Comparison of ENCODE assay signal across 1 cellular context in genomic region chr14:24366664-24367505, GRCh38.
A peak's percentile ranks its signal among the peaks of the same experiment; 100 is the strongest.
TF ChIP-seq lines count a peak whose summit lies in the region.

No MANE protein-coding gene starts in this region.

TF ChIP-seq in K562, 482 proteins besides CTCF, POLR2A, EP300 and RAD21 (continued from another document):
- TF ChIP-seq AFF1 (IDR thresholded peaks at IDR 0.05; ENCODE audit: low read depth in 1 of 2, partially characterized antibody in 2 of 2) = no peak
- no peak for TF ChIP-seq ZNF561 (CRISPR knock-in tag; conservative IDR thresholded peaks at IDR 0.05)
- TF ChIP-seq MAFG (tag; conservative IDR thresholded peaks at IDR 0.05) = no peak
- TF ChIP-seq E2F8 (IDR thresholded peaks at IDR 0.05; ENCODE audit: low read depth, partially characterized antibody) = no peak
- TF ChIP-seq NONO (IDR thresholded peaks at IDR 0.05; ENCODE audit: low read depth in 2 of 2, low read length in 1 of 2) = no peak
- no peak for TF ChIP-seq ZNF217 (CRISPR knock-in tag; IDR thresholded peaks at IDR 0.05)
- 0 out of 2 replicates have a peak, but pooled peaks have one; percentile 24 for TF ChIP-seq ARID1B (IDR thresholded peaks at IDR 0.05)
- 0 out of 2 replicates have a peak, but pooled peaks have one; percentile 19 for TF ChIP-seq TRIM25 (IDR thresholded peaks at IDR 0.05; ENCODE audit: borderline replicate concordance)
- no peak for TF ChIP-seq BACH1 (tag; IDR thresholded peaks at IDR 0.05)
- peak; percentile 32 for TF ChIP-seq HDAC3 (IDR thresholded peaks at IDR 0.05; ENCODE audit: borderline replicate concordance, partially characterized antibody)
- no peak for TF ChIP-seq POLR2H (tag; IDR thresholded peaks at IDR 0.05; ENCODE audit: low read depth)
- TF ChIP-seq NCOA1 (IDR thresholded peaks at IDR 0.05; ENCODE audit: low read depth) = no peak
- TF ChIP-seq ADNP (tag; IDR thresholded peaks at IDR 0.05) = no peak
- peak; percentile 3 for TF ChIP-seq PRDM10 (IDR thresholded peaks at IDR 0.05; ENCODE audit: partially characterized antibody)
- no peak for TF ChIP-seq POLR3A (IDR thresholded peaks at IDR 0.05; ENCODE audit: borderline replicate concordance, extremely low read depth, insufficient read depth, insufficient read length)
- TF ChIP-seq CEBPZ (IDR thresholded peaks at IDR 0.05; ENCODE audit: borderline replicate concordance, low read depth, low read length) = no peak
- no peak for TF ChIP-seq CCNT2 (IDR thresholded peaks at IDR 0.05; ENCODE audit: borderline replicate concordance, extremely low read depth, insufficient read length, low read depth, low read length)
- TF ChIP-seq SAP30 (IDR thresholded peaks at IDR 0.05; ENCODE audit: borderline replicate concordance, insufficient read depth, low read depth, low read length, poor library complexity, severe bottlenecking) = no peak
- no peak for TF ChIP-seq XRCC4 (IDR thresholded peaks at IDR 0.05; ENCODE audit: extremely low read depth, insufficient read depth, insufficient read length)
- TF ChIP-seq HNRNPL (IDR thresholded peaks at IDR 0.05; ENCODE audit: low read depth, low read length) = no peak
- TF ChIP-seq MAZ (CRISPR knock-in tag; conservative IDR thresholded peaks at IDR 0.05 in 1 of 2, IDR thresholded peaks at IDR 0.05 in 1 of 2) = no peak; a peak in 1 of 4 replicates
- TF ChIP-seq NFXL1 (CRISPR knock-in tag; IDR thresholded peaks at IDR 0.05) = no peak
- TF ChIP-seq ZNF384 (IDR thresholded peaks at IDR 0.05; ENCODE audit: low read depth, low read length) = peak; percentile 12; the same call in 1 of the 2 replicates
- no peak for TF ChIP-seq BCL6 (CRISPR knock-in tag; IDR thresholded peaks at IDR 0.05)
- TF ChIP-seq HEY1 (CRISPR knock-in tag; IDR thresholded peaks at IDR 0.05; ENCODE audit: borderline replicate concordance) = no peak
- TF ChIP-seq MAX (CRISPR knock-in tag; IDR thresholded peaks at IDR 0.05) = no peak
- TF ChIP-seq KDM1A (IDR thresholded peaks at IDR 0.05) = 0 out of 4 replicates have a peak, but pooled peaks of 1 of the 2 experiments have one; percentile 19
- TF ChIP-seq BHLHE40 (IDR thresholded peaks at IDR 0.05; ENCODE audit: low read length) = no peak
- TF ChIP-seq ZSCAN29 (IDR thresholded peaks at IDR 0.05) = peak; percentile 86
- TF ChIP-seq ATF1 (CRISPR knock-in tag; IDR thresholded peaks at IDR 0.05) = no peak
- 0 out of 2 replicates have a peak, but pooled peaks have one; percentile 18 for TF ChIP-seq ATF1 (tag; IDR thresholded peaks at IDR 0.05)
- peak; percentile 68 for TF ChIP-seq POLR2G (IDR thresholded peaks at IDR 0.05; ENCODE audit: low read depth, low read length)
- no peak for TF ChIP-seq MLX (CRISPR knock-in tag; conservative IDR thresholded peaks at IDR 0.05)
- no peak for TF ChIP-seq ZBTB12 (CRISPR knock-in tag; IDR thresholded peaks at IDR 0.05)
- peak; percentile 80 for TF ChIP-seq ZEB2 (IDR thresholded peaks at IDR 0.05)
